In the genomic region with DNA sequence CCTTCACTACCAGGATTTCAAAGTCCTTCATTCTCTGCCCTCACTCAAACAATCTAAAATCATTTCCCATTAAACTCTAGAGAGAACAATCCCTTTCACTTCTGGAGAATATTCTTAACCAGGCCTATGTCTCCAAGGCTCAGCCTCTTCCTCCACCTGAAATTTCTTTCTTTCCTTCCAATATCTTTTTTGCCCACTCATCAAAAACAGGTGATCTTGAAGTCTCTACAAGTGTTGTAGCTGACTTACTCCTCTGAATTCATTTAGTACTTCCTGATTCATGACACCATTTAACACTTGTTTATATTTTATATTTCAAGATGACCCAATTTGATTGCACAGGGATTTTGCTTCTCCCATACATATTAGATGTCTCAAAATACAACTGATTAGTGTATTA, we compare ENCODE assay signal across 28 cellular contexts.
"Had no signal": no experiment of that assay in that cellular context is flagged by ENCODE, and none has a peak within 500 bp of the region (broad histone marks: within the 10 kb centered on the region; RNA-seq: fewer than 3 reads in every experiment).

No MANE protein-coding gene starts in this region.

- H3K36me3 ChIP-seq: esophagus squamous epithelium, gastrocnemius medialis, heart right ventricle, left lung, lower lobe of right lung had no signal

- FAIRE-seq: colon, endometrium, islet of Langerhans, keratinocyte had no signal

- H3K9me3 ChIP-seq: esophagus squamous epithelium, gastrocnemius medialis, lower lobe of right lung, mucosa of descending colon had no signal

- H3K4me1 ChIP-seq: gastrocnemius medialis, heart right ventricle, left lung, lower lobe of right lung had no signal

- H3K27me3 ChIP-seq: dorsolateral prefrontal cortex, esophagus squamous epithelium, gastrocnemius medialis, heart right ventricle, left lung had no signal

- H3K4me3 ChIP-seq: coronary artery, dorsolateral prefrontal cortex, esophagus squamous epithelium, gastrocnemius medialis, heart right ventricle, left lung, lower lobe of right lung, mucosa of descending colon had no signal

- ATAC-seq: effector memory CD8-positive, alpha-beta T cell; esophagus mucosa; gastrocnemius medialis; heart right ventricle; left cardiac atrium; left lung; left ventricle myocardium superior; lower lobe of right lung; mucosa of descending colon had no signal

- H3K27ac ChIP-seq: coronary artery, dorsolateral prefrontal cortex, epithelial cell of prostate, gastrocnemius medialis, heart right ventricle, left lung, lower lobe of right lung had no signal

- DNase-seq: dermis blood vessel endothelial cell; dorsolateral prefrontal cortex; effector CD4-positive, alpha-beta T cell; effector memory CD8-positive, alpha-beta T cell; endodermal cell; erythroblast; esophagus squamous epithelium; foreskin fibroblast; foreskin melanocyte; gastrocnemius medialis; glutamatergic neuron; head of caudate nucleus; heart right ventricle; hippocampal formation; left cardiac atrium; left lung; left ventricle myocardium superior; lower lobe of right lung; mesenchymal stem cell; mucosa of descending colon; naive B cell had no signal
